ENCODE assay signal across 1 cellular context in the genomic region with DNA sequence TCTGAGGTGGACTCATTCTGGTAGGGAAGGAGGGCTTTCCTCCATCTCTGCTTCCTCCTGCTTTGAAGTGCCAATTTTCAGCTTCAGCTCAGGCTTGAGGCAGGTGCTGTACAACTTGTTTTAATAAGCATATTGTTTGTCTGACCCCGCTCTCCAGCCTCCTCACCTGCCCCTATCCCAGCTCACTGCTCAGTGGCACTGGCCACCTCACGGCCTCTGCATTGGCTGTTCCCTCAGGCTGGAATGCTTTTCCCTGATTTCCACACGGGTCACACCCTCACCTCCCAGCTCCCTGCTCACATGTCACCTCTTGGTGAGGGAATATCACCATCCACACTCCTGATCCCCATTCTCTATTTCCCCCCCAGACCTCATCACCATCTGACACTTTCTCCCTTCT.
TF ChIP-seq lines count a peak whose summit lies in the region.

No MANE protein-coding gene starts in this region.

TF ChIP-seq in GM23338, 12 proteins besides CTCF, POLR2A, EP300 and RAD21:
- TF ChIP-seq ETS1 (IDR thresholded peaks at IDR 0.05), result no peak
- no peak for TF ChIP-seq JUNB (IDR thresholded peaks at IDR 0.05; ENCODE audit: unreplicated experiment)
- TF ChIP-seq NANOG (IDR thresholded peaks at IDR 0.05; ENCODE audit: borderline replicate concordance), result no peak
- TF ChIP-seq STAT1 (IDR thresholded peaks at IDR 0.05; ENCODE audit: unreplicated experiment), result no peak
- TF ChIP-seq CREB1 (CRISPR knock-in tag; IDR thresholded peaks at IDR 0.05; ENCODE audit: low read depth), result no peak
- TF ChIP-seq EZH2 (IDR thresholded peaks at IDR 0.05; ENCODE audit: low read depth, unreplicated experiment), result no peak
- no peak for TF ChIP-seq ZNF462 (CRISPR knock-in tag; IDR thresholded peaks at IDR 0.05)
